Comparison of ENCODE assay signal across 23 cellular contexts in the genomic region with DNA sequence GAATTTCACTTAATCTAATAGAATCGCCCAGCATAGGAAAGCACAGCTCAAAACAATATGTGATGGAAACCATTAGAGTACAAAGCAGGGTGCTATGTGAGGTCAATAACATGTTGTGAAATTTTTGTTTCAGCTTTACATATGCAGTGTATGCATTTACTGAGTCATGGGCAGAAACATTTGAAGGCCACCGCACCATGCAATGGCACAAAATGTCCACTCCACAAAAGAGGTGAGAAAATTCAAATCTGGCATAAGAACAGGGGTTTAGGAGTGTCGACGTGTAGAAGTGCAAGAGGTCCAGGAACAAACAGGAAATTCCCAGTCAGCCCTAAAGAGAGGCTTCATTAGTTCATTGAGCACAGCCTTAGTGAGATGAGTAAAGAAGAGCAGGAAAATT.
"Had no signal": no experiment of that assay in that cellular context is flagged by ENCODE, and none has a peak within 500 bp of the region (broad histone marks: within the 10 kb centered on the region; RNA-seq: fewer than 3 reads in every experiment).

No MANE protein-coding gene starts in this region.

- H3K36me3 ChIP-seq: colonic mucosa, neural progenitor cell, right lobe of liver, stomach, thyroid gland, vagina had no signal

- H3K4me1 Mint-ChIP-seq: mesothelial cell of epicardium; naive B cell; nephron; neural progenitor cell; stimulated activated effector memory CD8-positive, alpha-beta T cell treated with anti-CD3 and anti-CD28 coated beads, Interleukin-12 subunit alpha, Interleukin-12 subunit beta, amount 100 ng/mL, for 72 hours had no signal

- H3K4me3 ChIP-seq: colonic mucosa, mucosa of descending colon, neural progenitor cell, right lobe of liver, stomach, thyroid gland, vagina had no signal

- H3K9me3 Mint-ChIP-seq: effector memory CD8-positive, alpha-beta T cell; mesothelial cell of epicardium; naive B cell; neural progenitor cell; stimulated activated effector memory CD8-positive, alpha-beta T cell treated with anti-CD3 and anti-CD28 coated beads, Interleukin-12 subunit alpha, Interleukin-12 subunit beta, amount 100 ng/mL, for 72 hours had no signal

- H3K27ac ChIP-seq: colonic mucosa, neural progenitor cell, parathyroid adenoma, right lobe of liver, stomach, thyroid gland, vagina had no signal

- H3K27ac Mint-ChIP-seq: effector memory CD8-positive, alpha-beta T cell; mesothelial cell of epicardium; naive B cell; nephron; neural progenitor cell; progenitor cell of endocrine pancreas; stimulated activated effector memory CD8-positive, alpha-beta T cell treated with anti-CD3 and anti-CD28 coated beads, Interleukin-12 subunit alpha, Interleukin-12 subunit beta, amount 100 ng/mL, for 72 hours had no signal

- H3K4me3 Mint-ChIP-seq: effector memory CD8-positive, alpha-beta T cell; mesothelial cell of epicardium; naive B cell; nephron; neural progenitor cell; stimulated activated effector memory CD8-positive, alpha-beta T cell treated with anti-CD3 and anti-CD28 coated beads, Interleukin-12 subunit alpha, Interleukin-12 subunit beta, amount 100 ng/mL, for 72 hours had no signal

- H3K9me3 ChIP-seq: colonic mucosa, mucosa of descending colon, right lobe of liver, stomach, thyroid gland, vagina had no signal

- H3K4me1 ChIP-seq: colonic mucosa, neural progenitor cell, parathyroid adenoma, right lobe of liver, stomach, thyroid gland had no signal

- DNase-seq: colonic mucosa; dermis blood vessel endothelial cell; effector memory CD8-positive, alpha-beta T cell; erythroblast; kidney; mesenchymal stem cell; mucosa of descending colon; naive B cell; right lobe of liver; stimulated activated CD4-positive, alpha-beta T cell treated with anti-CD3 and anti-CD28 coated beads, Interleukin-2, amount 100 ng/mL, for 24 hours; stimulated activated CD4-positive, alpha-beta T cell treated with anti-CD3 and anti-CD28 coated beads, Interleukin-4, amount 100 ng/mL, for 24 hours; stimulated activated naive CD4-positive, alpha-beta T cell treated with Interleukin-2 at 50 U/mL for 16 hours; stomach; thyroid gland; trophoblast cell had no signal

- H3K27me3 ChIP-seq: colonic mucosa, neural progenitor cell, right lobe of liver, stomach, thyroid gland, vagina had no signal

- ATAC-seq: effector memory CD8-positive, alpha-beta T cell; left lobe of liver; mucosa of descending colon; stimulated activated effector memory CD8-positive, alpha-beta T cell treated with anti-CD3 and anti-CD28 coated beads, Interleukin-12 subunit alpha, Interleukin-12 subunit beta, amount 100 ng/mL, for 72 hours had no signal

- H3K27me3 Mint-ChIP-seq: naive B cell had no signal

- H3K36me3 Mint-ChIP-seq: mesothelial cell of epicardium; naive B cell; neural progenitor cell; stimulated activated effector memory CD8-positive, alpha-beta T cell treated with anti-CD3 and anti-CD28 coated beads, Interleukin-12 subunit alpha, Interleukin-12 subunit beta, amount 100 ng/mL, for 72 hours had no signal
